Comparison of ENCODE assay signal across 11 cellular contexts in the genomic region with DNA sequence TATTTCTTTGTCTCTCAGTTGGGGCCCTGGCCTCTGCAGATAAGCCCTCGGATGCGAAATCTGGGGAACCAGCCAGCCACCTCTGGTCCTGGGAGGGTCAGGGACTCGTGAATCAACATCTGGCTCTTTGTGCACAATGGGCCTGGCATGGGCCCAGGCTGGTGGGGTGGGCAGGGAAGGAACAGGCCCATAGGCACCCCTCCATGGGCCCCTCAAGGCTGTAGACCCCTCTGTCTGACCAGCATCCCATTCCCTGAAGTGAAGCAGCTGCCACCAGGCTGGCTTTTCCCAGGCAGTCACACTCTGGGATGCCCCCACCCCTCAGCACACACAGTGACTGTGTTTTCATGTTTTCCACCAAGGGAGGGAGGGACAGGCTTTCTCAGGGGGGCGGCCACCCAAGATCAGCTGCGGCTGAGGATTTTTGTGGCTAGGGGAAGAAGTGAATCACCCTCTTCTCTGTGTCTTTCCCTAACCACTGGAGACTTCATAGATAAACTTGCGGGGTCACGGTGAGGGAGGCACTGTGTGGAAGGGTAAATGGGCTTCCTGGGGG.
A peak's percentile ranks its signal among the peaks of the same experiment; 100 is the strongest.
DNase-seq lines count a peak whose midpoint lies in the region; ATAC-seq, FAIRE-seq and TF ChIP-seq lines count a peak whose summit lies in the region.
"Had no signal": no experiment of that assay in that cellular context is flagged by ENCODE, and none has a peak within 500 bp of the region (broad histone marks: within the 10 kb centered on the region; RNA-seq: fewer than 3 reads in every experiment).

No MANE protein-coding gene starts in this region.

- ATAC-seq in Right ventricle myocardium inferior (no peak), HG02884 (IDR thresholded peaks at IDR 0.05; ENCODE audit: unreplicated experiment) (no peak), lower lobe of right lung (no peak)

- H3K36me3 ChIP-seq in adipocyte (ENCODE audit: control insufficient read depth, insufficient read depth, low read length, severe bottlenecking) (no peaks in the 10 kb centered on the region), lower lobe of right lung (no peaks in the 10 kb centered on the region)

- H3K4me3 ChIP-seq in adipocyte (ENCODE audit: low read length) (peak overlapping the region; percentile 29), lower lobe of right lung (no peak overlapping the region)
- H3K4me3 ChIP-seq: coronary artery had no signal

- no peak overlapping the region for H3K9ac ChIP-seq in adipocyte (ENCODE audit: low read length)

- intact Hi-C loops in cardiac septum (cut with DNase I): no loop called here
- intact Hi-C loops in Right ventricle myocardium inferior (cut with DNase I): no loop called here
- intact Hi-C loops in lower lobe of right lung (cut with DNase I): no loop called here

- H3K9me3 ChIP-seq in adipocyte (ENCODE audit: control insufficient read depth, low read length): no peaks in the 10 kb centered on the region
- no peaks in the 10 kb centered on the region for H3K9me3 ChIP-seq in lower lobe of right lung

- H3K27ac ChIP-seq in lower lobe of right lung: no peak overlapping the region
- H3K27ac ChIP-seq: C4-2B had no signal

- peak; percentile 73 for DNase-seq in cardiac septum (ENCODE audit: low spot score)
- no peak for DNase-seq in Right ventricle myocardium inferior (ENCODE audit: missing footprints)
- DNase-seq in adipocyte (ENCODE audit: low read depth): peak; percentile 77
- DNase-seq in iris pigment epithelial cell (ENCODE audit: low read depth): peak; percentile 94
- peak; percentile 81 for DNase-seq in urothelium cell line (ENCODE audit: low spot score)
- no peak for DNase-seq in activated CD8-positive, alpha-beta memory T cell treated with anti-CD3 and anti-CD28 coated beads for 24 hours
- no peak for DNase-seq in lower lobe of right lung
- DNase-seq: NCI-H2029 treated with DMSO at 0.1 percent for 48 hours had no signal

- TF ChIP-seq CTCF in lower lobe of right lung (IDR thresholded peaks at IDR 0.05): no peak

- FAIRE-seq in urothelium cell line (lab: Jason Lieb, UNC): no peak

- peaks cover 26% of the 10 kb centered on the region for H3K4me1 ChIP-seq in adipocyte (ENCODE audit: control insufficient read depth, insufficient read depth, low read length)
- H3K4me1 ChIP-seq in lower lobe of right lung: peaks cover 25% of the 10 kb centered on the region

- H3K27me3 ChIP-seq in adipocyte (replicated peaks; ENCODE audit: control insufficient read depth, insufficient read depth, low read length) (no peaks in the 10 kb centered on the region), lower lobe of right lung (ENCODE audit: low read depth) (no peaks in the 10 kb centered on the region)

Comparison
In these comparisons a context has a peak if more than half of its experiments do, and no peak if none do; other contexts are left out.
1. DNase-seq: peak in cardiac septum (single experiment), adipocyte (single experiment), iris pigment epithelial cell (single experiment) and urothelium cell line (single experiment); none in Right ventricle myocardium inferior (single experiment), activated CD8-positive, alpha-beta memory T cell treated with anti-CD3 and anti-CD28 coated beads for 24 hours (single experiment) and lower lobe of right lung (single experiment).